In the genomic region with DNA sequence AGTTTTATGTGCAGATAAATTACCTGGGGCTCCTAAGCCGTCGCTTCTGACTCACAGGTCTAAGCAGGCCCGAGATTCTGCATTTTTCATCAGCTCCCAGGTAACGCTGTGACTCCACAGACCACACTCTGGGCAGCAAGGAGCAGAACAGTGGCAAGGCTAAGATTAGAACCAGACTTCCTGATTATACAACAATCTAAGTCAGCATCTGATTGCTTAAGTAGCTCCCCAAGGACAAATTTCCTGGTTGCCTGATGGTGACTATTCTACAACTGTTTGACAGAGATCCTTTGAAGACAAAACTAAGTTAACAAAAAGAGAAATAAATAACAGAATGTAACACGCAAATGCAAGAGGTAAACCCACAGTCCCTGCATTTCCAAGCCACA, we compare ENCODE assay signal across 1 cellular context.
TF ChIP-seq lines count a peak whose summit lies in the region.

No MANE protein-coding gene starts in this region.

TF ChIP-seq in K562, 482 proteins besides CTCF, POLR2A, EP300 and RAD21 (continued from another document):
- TF ChIP-seq JUND (IDR thresholded peaks at IDR 0.05; ENCODE audit: borderline replicate concordance, low read depth, low read length) (peak; percentile 16; the same call in 1 of the 2 replicates), JUND (tag; IDR thresholded peaks at IDR 0.05; ENCODE audit: borderline replicate concordance, low read depth, low read length) (no peak; the same call in 2 of the 3 replicates)
- TF ChIP-seq, protein P1, sequence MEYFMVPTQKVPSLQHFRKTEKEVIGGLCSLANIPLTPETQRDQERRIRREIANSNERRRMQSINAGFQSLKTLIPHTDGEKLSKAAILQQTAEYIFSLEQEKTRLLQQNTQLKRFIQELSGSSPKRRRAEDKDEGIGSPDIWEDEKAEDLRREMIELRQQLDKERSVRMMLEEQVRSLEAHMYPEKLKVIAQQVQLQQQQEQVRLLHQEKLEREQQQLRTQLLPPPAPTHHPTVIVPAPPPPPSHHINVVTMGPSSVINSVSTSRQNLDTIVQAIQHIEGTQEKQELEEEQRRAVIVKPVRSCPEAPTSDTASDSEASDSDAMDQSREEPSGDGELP (CRISPR knock-in tag; IDR thresholded peaks at IDR 0.05; ENCODE audit: borderline replicate concordance) = no peak
